In genomic region chr1:213399695-213400094, GRCh38 we compare ENCODE assay signal across 17 cellular contexts.
DNase-seq lines count a peak whose midpoint lies in the region; ATAC-seq and TF ChIP-seq lines count a peak whose summit lies in the region.
"Had no signal": no experiment of that assay in that cellular context is flagged by ENCODE, and none has a peak within 500 bp of the region (broad histone marks: within the 10 kb centered on the region; RNA-seq: fewer than 3 reads in every experiment).

No MANE protein-coding gene starts in this region.

- H3K27ac ChIP-seq in stomach: no peak overlapping the region
- H3K27ac ChIP-seq: ascending aorta, esophagus muscularis mucosa had no signal

- no peak for TF ChIP-seq EP300 in stomach (IDR thresholded peaks at IDR 0.05)

- 71 to 78% (median 72%) methylated on average over 10 of the region's 10 CpGs for WGBS in stomach, 5 donors

- ATAC-seq in GM18861 (IDR thresholded peaks at IDR 0.05; ENCODE audit: unreplicated experiment) (no peak), GM21526 (IDR thresholded peaks at IDR 0.05; ENCODE audit: low FRiP score, unreplicated experiment) (no peak)
- ATAC-seq: naive thymus-derived CD8-positive, alpha-beta T cell; stimulated activated naive CD8-positive, alpha-beta T cell treated with anti-CD3 and anti-CD28 coated beads, Interleukin-15, amount 100 ng/mL, for 72 hours had no signal

- H3K9me3 ChIP-seq in stomach: no peaks in the 10 kb centered on the region
- H3K9me3 ChIP-seq: ascending aorta, esophagus muscularis mucosa had no signal

- no peak overlapping the region for H3K4me3 ChIP-seq in epithelial cell of esophagus (ENCODE audit: low read length)
- H3K4me3 ChIP-seq in stomach: no peak overlapping the region
- H3K4me3 ChIP-seq: ascending aorta, esophagus muscularis mucosa had no signal

- no peaks in the 10 kb centered on the region for H3K27me3 ChIP-seq in stomach
- H3K27me3 ChIP-seq: ascending aorta, esophagus muscularis mucosa had no signal

- DNase-seq in A172 (ENCODE audit: low spot score) (peak; percentile 7), M059J (ENCODE audit: low read depth) (peak; percentile 4), epithelial cell of esophagus (ENCODE audit: low read depth) (peak; percentile 1), left kidney (ENCODE audit: low read depth, low spot score) (peak; percentile 32), activated gamma-delta T cell treated with Interleukin-2 at 50 U/mL for 16 hours (no peak), stomach (no peak)
- DNase-seq: activated CD4-positive, CD25-positive, alpha-beta regulatory T cell; activated naive CD4-positive, alpha-beta T cell; CD4-positive, alpha-beta memory T cell; dermis blood vessel endothelial cell; naive thymus-derived CD8-positive, alpha-beta T cell; NCI-H2171; stimulated activated naive CD8-positive, alpha-beta T cell treated with anti-CD3 and anti-CD28 coated beads, Interleukin-15, amount 100 ng/mL, for 72 hours had no signal

- intact Hi-C loops in stomach (cut with DNase I; ENCODE audit: low total_unique reads): no loop called here

- no peaks in the 10 kb centered on the region for H3K36me3 ChIP-seq in stomach
- H3K36me3 ChIP-seq: ascending aorta, esophagus muscularis mucosa had no signal

- no peak for TF ChIP-seq CTCF in epithelial cell of esophagus (IDR thresholded peaks at IDR 0.05; ENCODE audit: insufficient read depth, low read depth, low read length, missing control alignments)
- no peak for TF ChIP-seq CTCF in stomach (IDR thresholded peaks at IDR 0.05)

- H3K4me1 ChIP-seq in stomach: no peaks in the 10 kb centered on the region
- H3K4me1 ChIP-seq: ascending aorta had no signal

- no peak for TF ChIP-seq POLR2A in stomach (IDR thresholded peaks at IDR 0.05)

Comparison
In these comparisons a context has a peak if more than half of its experiments do, and no peak if none do; other contexts are left out.
1. DNase-seq: peak in A172 (single experiment), M059J (single experiment), epithelial cell of esophagus (single experiment) and left kidney (single experiment); none in activated gamma-delta T cell treated with Interleukin-2 at 50 U/mL for 16 hours (single experiment) and stomach (single experiment).